Comparison of ENCODE assay signal across 10 cellular contexts in genomic region chr2:207487650-207488315, GRCh38. TPM values are rescaled to one million over a fixed set of nuclear protein-coding genes. Genes with fewer than 3 reads are reported as not detected.
DNase-seq lines count a peak whose midpoint lies in the region; ATAC-seq, FAIRE-seq and TF ChIP-seq lines count a peak whose summit lies in the region.
"Had no signal": no experiment of that assay in that cellular context is flagged by ENCODE, and none has a peak within 500 bp of the region (broad histone marks: within the 10 kb centered on the region; RNA-seq: fewer than 3 reads in every experiment).

No MANE protein-coding gene starts in this region.

- H3K27ac ChIP-seq in A549, result peak overlapping the region; percentile 72 to 75

- ATAC-seq in A549 (peak; percentile 95 to 98), GM19452 (IDR thresholded peaks at IDR 0.05; ENCODE audit: unreplicated experiment) (no peak)

- CTCF ChIA-PET in A549 (lab: Yijun Ruan, JAX), result interaction anchor here (0.8 to 1.4 kb wide), 2 partner anchors 47 to 138 kb away, joined by 3 read pairs; no protein-coding TSS in a partner anchor

- H3K4me1 ChIP-seq in A549, result peaks cover 22% of the 10 kb centered on the region

- no peak for TF ChIP-seq CTCF in A549 (IDR thresholded peaks at IDR 0.05)

- TF ChIP-seq POLR2A in A549 (IDR thresholded peaks at IDR 0.05; ENCODE audit: low read length), result no peak

- peak overlapping the region; percentile 57 for H3K4me2 ChIP-seq in A549

- 11% methylated on average over 3 of the region's 5 CpGs for WGBS in A549 (ENCODE audit: missing lambda C conversion rate)

- FAIRE-seq in A549 (lab: Jason Lieb, UNC), result no peak
- FAIRE-seq: TTC549 had no signal

- POLR2A ChIA-PET in A549 (lab: Yijun Ruan, JAX), result interaction anchor here (0.6 to 1.1 kb wide), 2 partner anchors 33 to 43 kb away, joined by 3 read pairs; no protein-coding TSS in a partner anchor

- no peak overlapping the region for H3K4me3 ChIP-seq in A549

- H3K9me3 ChIP-seq in A549, result no peaks in the 10 kb centered on the region

- peak; percentile 30 to 32; a peak in 2 of 5 replicates for TF ChIP-seq RAD21 in A549 (conservative IDR thresholded peaks at IDR 0.05 in 1 of 2, IDR thresholded peaks at IDR 0.05 in 1 of 2)

- TF ChIP-seq EP300 in A549 (IDR thresholded peaks at IDR 0.05), result no peak

- DNase-seq in A549 (ENCODE audit: low read depth in 1 of 2, low spot score in 1 of 2), result peak; percentile 21 to 63
- DNase-seq in ELR (ENCODE audit: low read depth), result peak; percentile 98
- DNase-seq in SW 1271 (lab: John Stamatoyannopoulos, UW), result peak; percentile 62 to 87
- DNase-seq in fibroblast of the conjunctiva (ENCODE audit: low read depth), result peak; percentile 80
- DNase-seq in NCI-H146 treated with DMSO at 0.1 percent for 48 hours (lab: John Stamatoyannopoulos, UW; ENCODE audit: unreplicated experiment), result no peak
- DNase-seq in HuH-7 (ENCODE audit: low spot score), result no peak
- DNase-seq in stimulated activated CD4-positive, alpha-beta T cell treated with anti-CD3 and anti-CD28 coated beads, Interleukin-2, amount 100 ng/mL, for 24 hours, result no peak
- DNase-seq: NCI-H446 had no signal

TF ChIP-seq in A549, 52 proteins besides CTCF, POLR2A, EP300 and RAD21:
- no peak for TF ChIP-seq SMC3 (IDR thresholded peaks at IDR 0.05)
- peak; percentile 45 for TF ChIP-seq FOSL2 (IDR thresholded peaks at IDR 0.05)
- peak; percentile 79 for TF ChIP-seq FOSL2 (CRISPR knock-in tag; IDR thresholded peaks at IDR 0.05)
- no peak for TF ChIP-seq HES2 (IDR thresholded peaks at IDR 0.05)
- no peak for TF ChIP-seq REST (IDR thresholded peaks at IDR 0.05)
- no peak for TF ChIP-seq ZSCAN20 (CRISPR knock-in tag; IDR thresholded peaks at IDR 0.05)
- TF ChIP-seq KDM5A (IDR thresholded peaks at IDR 0.05), result no peak
- no peak for TF ChIP-seq MYC (IDR thresholded peaks at IDR 0.05; ENCODE audit: borderline replicate concordance, low read length)
- TF ChIP-seq RARB (CRISPR knock-in tag; IDR thresholded peaks at IDR 0.05), result no peak
- TF ChIP-seq HOXB5 (CRISPR knock-in tag; IDR thresholded peaks at IDR 0.05), result no peak
- no peak for TF ChIP-seq USF2 (IDR thresholded peaks at IDR 0.05)
- TF ChIP-seq JUNB (IDR thresholded peaks at IDR 0.05), result 0 out of 2 replicates have a peak, but pooled peaks have one; percentile 27
- TF ChIP-seq HDAC2 (IDR thresholded peaks at IDR 0.05), result no peak
- no peak for TF ChIP-seq RFX5 (IDR thresholded peaks at IDR 0.05)
- TF ChIP-seq CHD2 (IDR thresholded peaks at IDR 0.05; ENCODE audit: low read length, partially characterized antibody), result no peak
- TF ChIP-seq ELK1 (IDR thresholded peaks at IDR 0.05; ENCODE audit: low read depth, low read length), result no peak
- TF ChIP-seq ZNF302 (CRISPR knock-in tag; IDR thresholded peaks at IDR 0.05), result no peak

RNA-seq across cellular contexts. Expression of gene CREB1, which starts 42.0 kb away (rescaled TPM):
- 42.4 and 42.5 TPM in 2 replicates for polyA plus RNA-seq in A549 (2011; rRNA removed)
- polyA plus RNA-seq in A549 (2012; cell fraction: cytosol; rRNA removed), result 16.1 and 22.3 TPM in 2 replicates
- 8.7 and 10.5 TPM in 2 replicates for polyA plus RNA-seq in A549 (2012; cell fraction: nucleus; rRNA removed)
- polyA plus RNA-seq in A549 (2017; fragmentation: RNase III; extraction: RNeasy Plus Mini Kit Qiagen cat#74134 plus additional on column Dnase treatment), result 14.3 to 14.7 TPM (median 14.6 TPM) in 3 replicates
- 128 and 198 TPM in 2 replicates for polyA minus RNA-seq in A549 (2011; rRNA and poly(A)+ RNA removed)

Comparison
In these comparisons a context has a peak if more than half of its experiments do, and no peak if none do; other contexts are left out.
1. DNase-seq: peak in A549 (2 of 2), ELR (single experiment), SW 1271 (2 of 2) and fibroblast of the conjunctiva (single experiment); none in NCI-H146 treated with DMSO at 0.1 percent for 48 hours (single experiment), HuH-7 (single experiment) and stimulated activated CD4-positive, alpha-beta T cell treated with anti-CD3 and anti-CD28 coated beads, Interleukin-2, amount 100 ng/mL, for 24 hours (0 of 2).